ENCODE assay signal across 1 cellular context in the genomic region with DNA sequence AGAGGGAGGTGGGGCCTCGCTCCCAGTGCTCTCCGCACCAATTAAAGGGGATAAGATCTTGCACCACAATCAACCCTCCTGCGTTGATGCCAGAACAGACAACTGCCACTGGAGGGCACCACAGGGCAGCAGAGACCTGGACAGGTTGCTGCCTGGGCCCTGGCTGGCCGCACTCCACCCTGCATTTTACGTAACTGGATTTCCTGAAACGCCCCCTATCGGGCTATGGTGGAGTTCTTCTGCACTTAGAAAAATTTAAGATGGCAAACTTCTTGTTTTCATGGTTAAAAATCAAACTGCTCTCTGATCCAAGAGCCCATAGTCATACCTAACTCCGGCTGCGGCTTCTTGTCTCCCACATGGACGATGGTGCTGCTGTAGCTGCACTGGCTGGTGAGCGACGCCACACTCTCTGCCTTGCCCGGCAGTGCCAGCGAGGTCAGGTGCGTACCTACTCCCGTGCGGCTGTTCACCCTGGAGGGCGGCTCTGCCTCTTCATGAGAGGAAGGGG.
TF ChIP-seq lines count a peak whose summit lies in the region.

No MANE protein-coding gene starts in this region.

TF ChIP-seq in HepG2, 621 proteins besides CTCF, POLR2A, EP300 and RAD21 (continued from another document and continues in another):
- peak; percentile 95 for TF ChIP-seq STAG1 (CRISPR knock-in tag; IDR thresholded peaks at IDR 0.05)
- TF ChIP-seq, protein P1, sequence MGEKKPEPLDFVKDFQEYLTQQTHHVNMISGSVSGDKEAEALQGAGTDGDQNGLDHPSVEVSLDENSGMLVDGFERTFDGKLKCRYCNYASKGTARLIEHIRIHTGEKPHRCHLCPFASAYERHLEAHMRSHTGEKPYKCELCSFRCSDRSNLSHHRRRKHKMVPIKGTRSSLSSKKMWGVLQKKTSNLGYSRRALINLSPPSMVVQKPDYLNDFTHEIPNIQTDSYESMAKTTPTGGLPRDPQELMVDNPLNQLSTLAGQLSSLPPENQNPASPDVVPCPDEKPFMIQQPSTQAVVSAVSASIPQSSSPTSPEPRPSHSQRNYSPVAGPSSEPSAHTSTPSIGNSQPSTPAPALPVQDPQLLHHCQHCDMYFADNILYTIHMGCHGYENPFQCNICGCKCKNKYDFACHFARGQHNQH (CRISPR knock-in tag; IDR thresholded peaks at IDR 0.05), result peak; percentile 85; the same call in 1 of the 2 replicates
- TF ChIP-seq KAT8 (CRISPR knock-in tag; IDR thresholded peaks at IDR 0.05), result peak; percentile 83; the same call in 1 of the 2 replicates
- 0 out of 2 replicates have a peak, but pooled peaks have one; percentile 53 for TF ChIP-seq ZNF790 (CRISPR knock-in tag; IDR thresholded peaks at IDR 0.05; ENCODE audit: borderline replicate concordance)
- TF ChIP-seq SP4 (CRISPR knock-in tag; IDR thresholded peaks at IDR 0.05), result no peak
- TF ChIP-seq, protein P2, sequence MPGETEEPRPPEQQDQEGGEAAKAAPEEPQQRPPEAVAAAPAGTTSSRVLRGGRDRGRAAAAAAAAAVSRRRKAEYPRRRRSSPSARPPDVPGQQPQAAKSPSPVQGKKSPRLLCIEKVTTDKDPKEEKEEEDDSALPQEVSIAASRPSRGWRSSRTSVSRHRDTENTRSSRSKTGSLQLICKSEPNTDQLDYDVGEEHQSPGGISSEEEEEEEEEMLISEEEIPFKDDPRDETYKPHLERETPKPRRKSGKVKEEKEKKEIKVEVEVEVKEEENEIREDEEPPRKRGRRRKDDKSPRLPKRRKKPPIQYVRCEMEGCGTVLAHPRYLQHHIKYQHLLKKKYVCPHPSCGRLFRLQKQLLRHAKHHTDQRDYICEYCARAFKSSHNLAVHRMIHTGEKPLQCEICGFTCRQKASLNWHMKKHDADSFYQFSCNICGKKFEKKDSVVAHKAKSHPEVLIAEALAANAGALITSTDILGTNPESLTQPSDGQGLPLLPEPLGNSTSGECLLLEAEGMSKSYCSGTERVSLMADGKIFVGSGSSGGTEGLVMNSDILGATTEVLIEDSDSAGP (CRISPR knock-in tag; IDR thresholded peaks at IDR 0.05; ENCODE audit: borderline replicate concordance), result peak; percentile 58; the same call in 1 of the 2 replicates
- no peak for TF ChIP-seq RFXAP (CRISPR knock-in tag; IDR thresholded peaks at IDR 0.05; ENCODE audit: borderline replicate concordance)
- TF ChIP-seq FIP1L1 (IDR thresholded peaks at IDR 0.05; ENCODE audit: borderline replicate concordance, insufficient read depth, low read depth, low read length), result no peak
- TF ChIP-seq HDAC2 (CRISPR knock-in tag; IDR thresholded peaks at IDR 0.05), result peak; percentile 60; the same call in 1 of the 2 replicates
- 0 out of 2 replicates have a peak, but pooled peaks have one; percentile 41 for TF ChIP-seq KMT2B (CRISPR knock-in tag; IDR thresholded peaks at IDR 0.05)
- TF ChIP-seq, protein P3, sequence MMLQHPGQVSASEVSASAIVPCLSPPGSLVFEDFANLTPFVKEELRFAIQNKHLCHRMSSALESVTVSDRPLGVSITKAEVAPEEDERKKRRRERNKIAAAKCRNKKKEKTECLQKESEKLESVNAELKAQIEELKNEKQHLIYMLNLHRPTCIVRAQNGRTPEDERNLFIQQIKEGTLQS (CRISPR knock-in tag; IDR thresholded peaks at IDR 0.05), result 0 out of 2 replicates have a peak, but pooled peaks have one; percentile 32
- TF ChIP-seq KDM3A (CRISPR knock-in tag; IDR thresholded peaks at IDR 0.05; ENCODE audit: low read depth), result 0 out of 2 replicates have a peak, but pooled peaks have one; percentile 69
- peak; percentile 42; the same call in 1 of the 3 replicates for TF ChIP-seq MXI1 (IDR thresholded peaks at IDR 0.05; ENCODE audit: borderline replicate concordance, low read depth, low read length)
- TF ChIP-seq KLF6 (CRISPR knock-in tag; IDR thresholded peaks at IDR 0.05), result 0 out of 2 replicates have a peak, but pooled peaks have one; percentile 36
- TF ChIP-seq, protein P4, sequence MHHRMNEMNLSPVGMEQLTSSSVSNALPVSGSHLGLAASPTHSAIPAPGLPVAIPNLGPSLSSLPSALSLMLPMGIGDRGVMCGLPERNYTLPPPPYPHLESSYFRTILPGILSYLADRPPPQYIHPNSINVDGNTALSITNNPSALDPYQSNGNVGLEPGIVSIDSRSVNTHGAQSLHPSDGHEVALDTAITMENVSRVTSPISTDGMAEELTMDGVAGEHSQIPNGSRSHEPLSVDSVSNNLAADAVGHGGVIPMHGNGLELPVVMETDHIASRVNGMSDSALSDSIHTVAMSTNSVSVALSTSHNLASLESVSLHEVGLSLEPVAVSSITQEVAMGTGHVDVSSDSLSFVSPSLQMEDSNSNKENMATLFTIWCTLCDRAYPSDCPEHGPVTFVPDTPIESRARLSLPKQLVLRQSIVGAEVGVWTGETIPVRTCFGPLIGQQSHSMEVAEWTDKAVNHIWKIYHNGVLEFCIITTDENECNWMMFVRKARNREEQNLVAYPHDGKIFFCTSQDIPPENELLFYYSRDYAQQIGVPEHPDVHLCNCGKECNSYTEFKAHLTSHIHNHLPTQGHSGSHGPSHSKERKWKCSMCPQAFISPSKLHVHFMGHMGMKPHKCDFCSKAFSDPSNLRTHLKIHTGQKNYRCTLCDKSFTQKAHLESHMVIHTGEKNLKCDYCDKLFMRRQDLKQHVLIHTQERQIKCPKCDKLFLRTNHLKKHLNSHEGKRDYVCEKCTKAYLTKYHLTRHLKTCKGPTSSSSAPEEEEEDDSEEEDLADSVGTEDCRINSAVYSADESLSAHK (CRISPR knock-in tag; IDR thresholded peaks at IDR 0.05; ENCODE audit: borderline replicate concordance), result no peak
- no peak for TF ChIP-seq RFX1 (IDR thresholded peaks at IDR 0.05)
- TF ChIP-seq NONO (IDR thresholded peaks at IDR 0.05), result no peak
- peak; percentile 77 for TF ChIP-seq NONO (CRISPR knock-in tag; conservative IDR thresholded peaks at IDR 0.05)
- no peak for TF ChIP-seq NR2F6 (IDR thresholded peaks at IDR 0.05)
- TF ChIP-seq NR2F6 (CRISPR knock-in tag; IDR thresholded peaks at IDR 0.05), result peak; percentile 51
- TF ChIP-seq HNRNPLL (IDR thresholded peaks at IDR 0.05; ENCODE audit: low read depth, low read length, poor library complexity, severe bottlenecking), result peak; percentile 48
- TF ChIP-seq SMC3 (IDR thresholded peaks at IDR 0.05; ENCODE audit: low read length), result peak; percentile 90
- peak; percentile 92 for TF ChIP-seq ZNF331 (CRISPR knock-in tag; IDR thresholded peaks at IDR 0.05)
- peak; percentile 89 for TF ChIP-seq ELF3 (CRISPR knock-in tag; IDR thresholded peaks at IDR 0.05)
- TF ChIP-seq SP140L (CRISPR knock-in tag; IDR thresholded peaks at IDR 0.05; ENCODE audit: borderline replicate concordance), result peak; percentile 90; the same call in 1 of the 2 replicates
- peak; percentile 62; the same call in 1 of the 2 replicates for TF ChIP-seq MAZ (IDR thresholded peaks at IDR 0.05; ENCODE audit: borderline replicate concordance, low read depth, low read length)
- TF ChIP-seq MAZ (CRISPR knock-in tag; IDR thresholded peaks at IDR 0.05; ENCODE audit: low read depth), result peak; percentile 79; the same call in 1 of the 2 replicates
- TF ChIP-seq ZNF773 (CRISPR knock-in tag; IDR thresholded peaks at IDR 0.05; ENCODE audit: borderline replicate concordance), result no peak
- TF ChIP-seq ZNF776 (CRISPR knock-in tag; IDR thresholded peaks at IDR 0.05), result no peak
- no peak for TF ChIP-seq ZNF329 (CRISPR knock-in tag; IDR thresholded peaks at IDR 0.05; ENCODE audit: low read depth)
- TF ChIP-seq, protein P5, sequence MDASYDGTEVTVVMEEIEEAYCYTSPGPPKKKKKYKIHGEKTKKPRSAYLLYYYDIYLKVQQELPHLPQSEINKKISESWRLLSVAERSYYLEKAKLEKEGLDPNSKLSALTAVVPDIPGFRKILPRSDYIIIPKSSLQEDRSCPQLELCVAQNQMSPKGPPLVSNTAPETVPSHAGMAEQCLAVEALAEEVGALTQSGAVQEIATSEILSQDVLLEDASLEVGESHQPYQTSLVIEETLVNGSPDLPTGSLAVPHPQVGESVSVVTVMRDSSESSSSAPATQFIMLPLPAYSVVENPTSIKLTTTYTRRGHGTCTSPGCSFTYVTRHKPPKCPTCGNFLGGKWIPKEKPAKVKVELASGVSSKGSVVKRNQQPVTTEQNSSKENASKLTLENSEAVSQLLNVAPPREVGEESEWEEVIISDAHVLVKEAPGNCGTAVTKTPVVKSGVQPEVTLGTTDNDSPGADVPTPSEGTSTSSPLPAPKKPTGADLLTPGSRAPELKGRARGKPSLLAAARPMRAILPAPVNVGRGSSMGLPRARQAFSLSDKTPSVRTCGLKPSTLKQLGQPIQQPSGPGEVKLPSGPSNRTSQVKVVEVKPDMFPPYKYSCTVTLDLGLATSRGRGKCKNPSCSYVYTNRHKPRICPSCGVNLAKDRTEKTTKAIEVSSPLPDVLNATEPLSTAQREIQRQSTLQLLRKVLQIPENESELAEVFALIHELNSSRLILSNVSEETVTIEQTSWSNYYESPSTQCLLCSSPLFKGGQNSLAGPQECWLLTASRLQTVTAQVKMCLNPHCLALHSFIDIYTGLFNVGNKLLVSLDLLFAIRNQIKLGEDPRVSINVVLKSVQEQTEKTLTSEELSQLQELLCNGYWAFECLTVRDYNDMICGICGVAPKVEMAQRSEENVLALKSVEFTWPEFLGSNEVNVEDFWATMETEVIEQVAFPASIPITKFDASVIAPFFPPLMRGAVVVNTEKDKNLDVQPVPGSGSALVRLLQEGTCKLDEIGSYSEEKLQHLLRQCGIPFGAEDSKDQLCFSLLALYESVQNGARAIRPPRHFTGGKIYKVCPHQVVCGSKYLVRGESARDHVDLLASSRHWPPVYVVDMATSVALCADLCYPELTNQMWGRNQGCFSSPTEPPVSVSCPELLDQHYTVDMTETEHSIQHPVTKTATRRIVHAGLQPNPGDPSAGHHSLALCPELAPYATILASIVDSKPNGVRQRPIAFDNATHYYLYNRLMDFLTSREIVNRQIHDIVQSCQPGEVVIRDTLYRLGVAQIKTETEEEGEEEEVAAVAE (CRISPR knock-in tag; IDR thresholded peaks at IDR 0.05; ENCODE audit: borderline replicate concordance), result peak; percentile 52; the same call in 1 of the 2 replicates
- peak; percentile 44; the same call in 1 of the 2 replicates for TF ChIP-seq FOXO1 (CRISPR knock-in tag; IDR thresholded peaks at IDR 0.05)
- no peak for TF ChIP-seq ZNF775 (CRISPR knock-in tag; IDR thresholded peaks at IDR 0.05; ENCODE audit: borderline replicate concordance)
- no peak for TF ChIP-seq SRSF4 (IDR thresholded peaks at IDR 0.05; ENCODE audit: low read depth, low read length, poor library complexity, severe bottlenecking)
- peak; percentile 75; the same call in 1 of the 2 replicates for TF ChIP-seq ZKSCAN8 (CRISPR knock-in tag; IDR thresholded peaks at IDR 0.05; ENCODE audit: borderline replicate concordance)
- TF ChIP-seq, protein P6, sequence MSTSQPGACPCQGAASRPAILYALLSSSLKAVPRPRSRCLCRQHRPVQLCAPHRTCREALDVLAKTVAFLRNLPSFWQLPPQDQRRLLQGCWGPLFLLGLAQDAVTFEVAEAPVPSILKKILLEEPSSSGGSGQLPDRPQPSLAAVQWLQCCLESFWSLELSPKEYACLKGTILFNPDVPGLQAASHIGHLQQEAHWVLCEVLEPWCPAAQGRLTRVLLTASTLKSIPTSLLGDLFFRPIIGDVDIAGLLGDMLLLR (CRISPR knock-in tag; IDR thresholded peaks at IDR 0.05), result 0 out of 2 replicates have a peak, but pooled peaks have one; percentile 33
- TF ChIP-seq TAF15 (IDR thresholded peaks at IDR 0.05; ENCODE audit: low read depth, low read length, poor library complexity, severe bottlenecking), result no peak
- TF ChIP-seq ISL2 (CRISPR knock-in tag; IDR thresholded peaks at IDR 0.05), result peak; percentile 67
- TF ChIP-seq MIXL1 (CRISPR knock-in tag; IDR thresholded peaks at IDR 0.05), result peak; percentile 62; the same call in 1 of the 2 replicates
- peak; percentile 95 for TF ChIP-seq XRCC5 (optimal IDR thresholded peaks at IDR 0.05; ENCODE audit: low read length)
- TF ChIP-seq YY1 (IDR thresholded peaks at IDR 0.05; ENCODE audit: insufficient read depth, insufficient replicate concordance, low read depth, low read length), result peak; percentile 55
- TF ChIP-seq ZNF234 (CRISPR knock-in tag; conservative IDR thresholded peaks at IDR 0.05), result no peak
- TF ChIP-seq ZNF333 (CRISPR knock-in tag; IDR thresholded peaks at IDR 0.05; ENCODE audit: borderline replicate concordance), result peak; percentile 86; the same call in 1 of the 2 replicates
- TF ChIP-seq TOPORS (CRISPR knock-in tag; IDR thresholded peaks at IDR 0.05), result no peak
- TF ChIP-seq, protein P7, sequence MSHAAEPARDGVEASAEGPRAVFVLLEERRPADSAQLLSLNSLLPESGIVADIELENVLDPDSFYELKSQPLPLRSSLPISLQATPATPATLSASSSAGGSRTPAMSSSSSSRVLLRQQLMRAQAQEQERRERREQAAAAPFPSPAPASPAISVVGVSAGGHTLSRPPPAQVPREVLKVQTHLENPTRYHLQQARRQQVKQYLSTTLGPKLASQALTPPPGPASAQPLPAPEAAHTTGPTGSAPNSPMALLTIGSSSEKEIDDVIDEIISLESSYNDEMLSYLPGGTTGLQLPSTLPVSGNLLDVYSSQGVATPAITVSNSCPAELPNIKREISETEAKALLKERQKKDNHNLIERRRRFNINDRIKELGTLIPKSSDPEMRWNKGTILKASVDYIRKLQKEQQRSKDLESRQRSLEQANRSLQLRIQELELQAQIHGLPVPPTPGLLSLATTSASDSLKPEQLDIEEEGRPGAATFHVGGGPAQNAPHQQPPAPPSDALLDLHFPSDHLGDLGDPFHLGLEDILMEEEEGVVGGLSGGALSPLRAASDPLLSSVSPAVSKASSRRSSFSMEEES (CRISPR knock-in tag; IDR thresholded peaks at IDR 0.05), result peak; percentile 65; the same call in 1 of the 2 replicates
- TF ChIP-seq, protein P8, sequence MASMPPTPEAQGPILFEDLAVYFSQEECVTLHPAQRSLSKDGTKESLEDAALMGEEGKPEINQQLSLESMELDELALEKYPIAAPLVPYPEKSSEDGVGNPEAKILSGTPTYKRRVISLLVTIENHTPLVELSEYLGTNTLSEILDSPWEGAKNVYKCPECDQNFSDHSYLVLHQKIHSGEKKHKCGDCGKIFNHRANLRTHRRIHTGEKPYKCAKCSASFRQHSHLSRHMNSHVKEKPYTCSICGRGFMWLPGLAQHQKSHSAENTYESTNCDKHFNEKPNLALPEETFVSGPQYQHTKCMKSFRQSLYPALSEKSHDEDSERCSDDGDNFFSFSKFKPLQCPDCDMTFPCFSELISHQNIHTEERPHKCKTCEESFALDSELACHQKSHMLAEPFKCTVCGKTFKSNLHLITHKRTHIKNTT (CRISPR knock-in tag; IDR thresholded peaks at IDR 0.05), result 0 out of 2 replicates have a peak, but pooled peaks have one; percentile 54
- TF ChIP-seq ZNF616 (CRISPR knock-in tag; IDR thresholded peaks at IDR 0.05; ENCODE audit: low read depth), result no peak
- TF ChIP-seq ZSCAN31 (CRISPR knock-in tag; IDR thresholded peaks at IDR 0.05; ENCODE audit: low read depth), result peak; percentile 71; the same call in 1 of the 2 replicates
- TF ChIP-seq, protein P9, sequence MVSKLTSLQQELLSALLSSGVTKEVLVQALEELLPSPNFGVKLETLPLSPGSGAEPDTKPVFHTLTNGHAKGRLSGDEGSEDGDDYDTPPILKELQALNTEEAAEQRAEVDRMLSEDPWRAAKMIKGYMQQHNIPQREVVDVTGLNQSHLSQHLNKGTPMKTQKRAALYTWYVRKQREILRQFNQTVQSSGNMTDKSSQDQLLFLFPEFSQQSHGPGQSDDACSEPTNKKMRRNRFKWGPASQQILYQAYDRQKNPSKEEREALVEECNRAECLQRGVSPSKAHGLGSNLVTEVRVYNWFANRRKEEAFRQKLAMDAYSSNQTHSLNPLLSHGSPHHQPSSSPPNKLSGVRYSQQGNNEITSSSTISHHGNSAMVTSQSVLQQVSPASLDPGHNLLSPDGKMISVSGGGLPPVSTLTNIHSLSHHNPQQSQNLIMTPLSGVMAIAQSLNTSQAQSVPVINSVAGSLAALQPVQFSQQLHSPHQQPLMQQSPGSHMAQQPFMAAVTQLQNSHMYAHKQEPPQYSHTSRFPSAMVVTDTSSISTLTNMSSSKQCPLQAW (CRISPR knock-in tag; IDR thresholded peaks at IDR 0.05), result peak; percentile 71; the same call in 1 of the 2 replicates
